Comparison of ENCODE assay signal across 24 cellular contexts in the genomic region with DNA sequence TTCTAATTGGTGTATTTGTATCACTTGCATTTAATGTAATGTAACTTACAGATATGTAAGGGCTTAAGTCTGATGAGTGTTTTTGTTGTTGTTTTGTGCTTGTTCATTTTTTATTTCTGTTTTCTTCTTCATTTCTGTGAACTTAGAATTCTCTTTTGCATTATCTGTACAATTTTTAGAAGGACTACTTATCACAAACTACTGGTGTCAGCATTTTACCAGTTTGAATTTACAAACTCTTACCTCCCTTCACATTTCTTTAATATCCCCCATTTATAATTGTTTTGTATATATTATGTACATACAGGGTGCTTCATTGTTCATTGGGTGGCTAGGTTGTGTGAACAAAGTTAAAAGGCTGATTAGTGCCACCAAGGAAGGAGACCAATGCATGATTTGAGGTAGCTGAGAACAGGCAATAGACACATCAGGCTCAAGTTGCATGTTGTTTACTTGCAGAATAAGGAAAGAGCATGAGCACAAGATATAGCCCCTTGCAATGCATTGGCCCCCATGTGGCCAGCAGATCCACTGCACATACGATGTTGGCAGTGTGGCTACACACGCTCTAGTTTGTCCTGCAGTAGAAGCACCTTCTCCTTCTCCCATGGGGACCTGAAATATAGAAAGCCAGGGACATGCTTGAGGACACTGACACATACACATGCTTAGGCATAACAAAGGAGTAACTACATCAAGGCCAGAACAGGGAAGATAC.
"Had no signal": no experiment of that assay in that cellular context is flagged by ENCODE, and none has a peak within 500 bp of the region (broad histone marks: within the 10 kb centered on the region; RNA-seq: fewer than 3 reads in every experiment).

No MANE protein-coding gene starts in this region.

- H3K4me2 ChIP-seq: neural progenitor cell had no signal

- H3K4me3 Mint-ChIP-seq: activated CD4-positive, alpha-beta T cell treated with anti-CD3 and anti-CD28 coated beads for 36 hours; activated naive CD8-positive, alpha-beta T cell treated with anti-CD3 and anti-CD28 coated beads for 36 hours; activated T-helper 17 cell treated with anti-CD3 and anti-CD28 coated beads, Interleukin-2, amount 50 U/mL, for 72 hours; immature natural killer cell; naive B cell; neural progenitor cell; stimulated activated naive CD8-positive, alpha-beta T cell treated with anti-CD3 and anti-CD28 coated beads, Interleukin-15, amount 100 ng/mL, for 72 hours had no signal

- ATAC-seq: activated CD4-positive, alpha-beta T cell treated with anti-CD3 and anti-CD28 coated beads for 36 hours; activated T-helper 17 cell treated with anti-CD3 and anti-CD28 coated beads, Interleukin-2, amount 50 U/mL, for 72 hours; heart right ventricle; left ventricle myocardium superior; mucosa of descending colon; stimulated activated naive CD8-positive, alpha-beta T cell treated with anti-CD3 and anti-CD28 coated beads, Interleukin-15, amount 100 ng/mL, for 72 hours had no signal

- H3K36me3 ChIP-seq: esophagus squamous epithelium, heart right ventricle, neural progenitor cell, prostate gland, right atrium auricular region, suprapubic skin, transverse colon, uterus had no signal

- H3K4me1 Mint-ChIP-seq: activated CD4-positive, alpha-beta T cell treated with anti-CD3 and anti-CD28 coated beads for 36 hours; activated naive CD8-positive, alpha-beta T cell treated with anti-CD3 and anti-CD28 coated beads for 36 hours; activated T-helper 17 cell treated with anti-CD3 and anti-CD28 coated beads, Interleukin-2, amount 50 U/mL, for 72 hours; immature natural killer cell; naive B cell; neural progenitor cell; stimulated activated naive CD8-positive, alpha-beta T cell treated with anti-CD3 and anti-CD28 coated beads, Interleukin-15, amount 100 ng/mL, for 72 hours had no signal

- H3K9me3 ChIP-seq: prostate gland, uterus had no signal

- H3K9me3 Mint-ChIP-seq: activated naive CD8-positive, alpha-beta T cell treated with anti-CD3 and anti-CD28 coated beads for 36 hours had no signal

- H3K27ac ChIP-seq: esophagus squamous epithelium, heart right ventricle, neural progenitor cell, prostate gland, right atrium auricular region, skin epidermis, suprapubic skin, transverse colon, uterus had no signal

- H3K4me1 ChIP-seq: esophagus squamous epithelium, heart right ventricle, neural progenitor cell, prostate gland, right atrium auricular region, suprapubic skin, transverse colon, uterus had no signal

- H3K27me3 ChIP-seq: esophagus squamous epithelium, heart right ventricle, neural progenitor cell, right atrium auricular region, suprapubic skin, transverse colon, uterus had no signal

- H3K27ac Mint-ChIP-seq: activated CD4-positive, alpha-beta T cell treated with anti-CD3 and anti-CD28 coated beads for 36 hours; activated naive CD8-positive, alpha-beta T cell treated with anti-CD3 and anti-CD28 coated beads for 36 hours; activated T-helper 17 cell treated with anti-CD3 and anti-CD28 coated beads, Interleukin-2, amount 50 U/mL, for 72 hours; immature natural killer cell; naive B cell; neural progenitor cell; stimulated activated naive CD8-positive, alpha-beta T cell treated with anti-CD3 and anti-CD28 coated beads, Interleukin-15, amount 100 ng/mL, for 72 hours had no signal

- DNase-seq: activated CD4-positive, alpha-beta T cell treated with anti-CD3 and anti-CD28 coated beads for 36 hours; activated CD4-positive, alpha-beta T cell treated with anti-CD3 and anti-CD28 coated beads, Interleukin-2, amount 50 U/mL, for 48 hours; activated naive CD4-positive, alpha-beta T cell; activated naive CD8-positive, alpha-beta T cell treated with anti-CD3 and anti-CD28 coated beads for 36 hours; amniotic stem cell; dermis blood vessel endothelial cell; effector memory CD4-positive, alpha-beta T cell; esophagus squamous epithelium; heart right ventricle; immature natural killer cell; kidney glomerular epithelial cell; left ventricle myocardium superior; mucosa of descending colon; naive B cell; stimulated activated CD4-positive, alpha-beta T cell treated with anti-CD3 and anti-CD28 coated beads, Interleukin-2, amount 100 ng/mL, for 48 hours; stimulated activated naive CD8-positive, alpha-beta T cell treated with anti-CD3 and anti-CD28 coated beads, Interleukin-15, amount 100 ng/mL, for 72 hours; transverse colon; uterus had no signal

- H2AFZ ChIP-seq: neural progenitor cell had no signal

- H3K9ac ChIP-seq: neural progenitor cell had no signal

- H3K4me3 ChIP-seq: esophagus squamous epithelium, heart right ventricle, mucosa of descending colon, neural progenitor cell, prostate gland, right atrium auricular region, skin epidermis, suprapubic skin, transverse colon, uterus had no signal

- H3K36me3 Mint-ChIP-seq: activated naive CD8-positive, alpha-beta T cell treated with anti-CD3 and anti-CD28 coated beads for 36 hours; neural progenitor cell had no signal
